ENCODE assay signal across 8 cellular contexts in the genomic region with DNA sequence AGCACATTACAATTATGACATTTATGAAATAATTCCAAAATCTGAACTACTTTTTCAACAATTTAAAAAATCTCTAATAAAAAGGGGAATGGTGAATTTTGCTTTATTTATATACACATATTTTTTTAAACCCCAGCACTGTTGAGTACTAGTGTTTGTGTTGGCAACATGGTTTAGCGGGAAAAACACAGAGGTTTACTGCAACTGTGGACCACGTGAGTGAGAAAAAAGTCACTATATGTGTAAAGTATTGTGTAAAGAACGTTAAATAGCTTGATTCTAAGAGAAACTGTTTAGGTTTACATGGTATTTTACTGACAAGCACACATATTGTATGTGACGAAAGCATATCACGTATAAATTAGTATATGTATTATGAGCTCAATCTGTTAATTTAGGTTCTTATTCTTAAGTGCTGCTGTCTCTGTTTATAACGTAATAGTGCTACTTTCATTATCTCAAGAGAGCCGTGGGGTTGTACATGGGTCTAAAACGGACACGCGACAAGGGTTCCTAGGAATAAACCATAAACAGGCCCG. TPM values are rescaled to one million over a fixed set of nuclear protein-coding genes. Genes with fewer than 3 reads are reported as not detected.
DNase-seq lines count a peak whose midpoint lies in the region; ATAC-seq and TF ChIP-seq lines count a peak whose summit lies in the region.

No MANE protein-coding gene starts in this region.

- H3K27ac ChIP-seq in C4-2B (peak overlapping the region; percentile 97), HUES64 (ENCODE audit: low read depth, low read length) (peak overlapping the region; percentile 96), lung (ENCODE audit: low read depth in 1 of 2, low read length in 1 of 2) (peak overlapping the region in 1 of 2 donors; percentile 45), vagina (peak overlapping the region; percentile 94)

- peak overlapping the region; percentile 95 for H3K9ac ChIP-seq in HUES64 (ENCODE audit: low read depth, low read length)

- H3K36me3 ChIP-seq in HUES64 (ENCODE audit: insufficient read depth, low read length) (peaks cover 24% of the 10 kb centered on the region), lung (ENCODE audit: control insufficient read depth in 2 of 2, insufficient read depth in 2 of 2, low read length in 2 of 2) (no peaks in the 10 kb centered on the region), vagina (no peaks in the 10 kb centered on the region)

- H3K9me3 ChIP-seq in HUES64 (ENCODE audit: insufficient read depth, low read depth, low read length), result no peaks in the 10 kb centered on the region
- no peaks in the 10 kb centered on the region for H3K9me3 ChIP-seq in lung (ENCODE audit: control insufficient read depth in 2 of 2, insufficient read depth in 1 of 2, low read length in 1 of 2)
- H3K9me3 ChIP-seq in vagina, result no peaks in the 10 kb centered on the region

- TF ChIP-seq POLR2A in vagina (IDR thresholded peaks at IDR 0.05), result no peak

- WGBS in HUES64, result 7% methylated on average over 9 of the region's 11 CpGs
- 3% methylated on average over 11 of the region's 11 CpGs for WGBS in lung, 2 donors

- intact Hi-C loops in vagina (cut with DNase I), result no loop called here

- peak overlapping the region; percentile 71 for H3K4me3 ChIP-seq in HUES64 (ENCODE audit: low read length)
- H3K4me3 ChIP-seq in lung, result peak overlapping the region; percentile 87
- peak overlapping the region; percentile 83 to 89 for H3K4me3 ChIP-seq in vagina

- no peaks in the 10 kb centered on the region for H3K27me3 ChIP-seq in HUES64 (ENCODE audit: insufficient read depth, low read length)
- no peaks in the 10 kb centered on the region for H3K27me3 ChIP-seq in lung (ENCODE audit: control insufficient read depth, insufficient read depth)
- H3K27me3 ChIP-seq in vagina, result no peaks in the 10 kb centered on the region

- DNase-seq in astrocyte of the hippocampus (ENCODE audit: low read depth, low spot score) (peak; percentile 23), lung (ENCODE audit: low spot score) (no peak), vagina (ENCODE audit: extremely low spot score in 2 of 2) (no peak), SHP77 (lab: John Stamatoyannopoulos, UW) (no peak)

- TF ChIP-seq CTCF in C4-2B (conservative IDR thresholded peaks at IDR 0.05), result no peak
- no peak for TF ChIP-seq CTCF in lung (IDR thresholded peaks at IDR 0.05; ENCODE audit: control extremely low read depth, extremely low read depth)
- TF ChIP-seq CTCF in vagina (IDR thresholded peaks at IDR 0.05), result no peak

- H3K4me1 ChIP-seq in HUES64 (ENCODE audit: insufficient read depth, low read length) (peaks cover 5% of the 10 kb centered on the region), lung (ENCODE audit: control insufficient read depth in 2 of 2, insufficient read depth in 2 of 2, low read length in 2 of 2) (peaks cover 0 to 7% of the 10 kb centered on the region in 2 donors), vagina (peaks cover 21% of the 10 kb centered on the region)

- ATAC-seq in lung (ENCODE audit: insufficient read depth, low FRiP score) (no peak), GM19455 (IDR thresholded peaks at IDR 0.05; ENCODE audit: unreplicated experiment) (no peak), HG03565 (IDR thresholded peaks at IDR 0.05; ENCODE audit: unreplicated experiment) (no peak)

RNA-seq across cellular contexts. Expression of a gene that starts 0.6 kb away (rescaled TPM):
- 44.3 TPM for polyA plus RNA-seq in HUES64 (2013, experiment 1 of 2)
- 47.7 TPM for polyA plus RNA-seq in HUES64 (2013, experiment 2 of 2)
- total RNA-seq in lung (1 to 10 TPM; 1.8 to 3.2 TPM), vagina (5.4 TPM)
- 1 to 10 TPM in 1 of 2 donors, under 1 TPM in 1; 0.50 to 1.9 TPM for polyA plus RNA-seq in lung

RNA-seq across cellular contexts. Expression of a gene that starts 0.7 kb away (rescaled TPM):
- 28.4 TPM for polyA plus RNA-seq in HUES64 (2013, experiment 1 of 2)
- polyA plus RNA-seq in HUES64 (2013, experiment 2 of 2), result 25.7 TPM
- 10 to 100 TPM; 14.8 to 20.5 TPM for total RNA-seq in lung
- 10 to 100 TPM; 20.5 to 39.5 TPM for polyA plus RNA-seq in lung
- total RNA-seq in vagina, result 31.9 TPM

RNA-seq across cellular contexts. Expression of a gene that starts 35.8 kb away (rescaled TPM):
- 189 TPM for polyA plus RNA-seq in HUES64 (2013, experiment 1 of 2)
- 202 TPM for polyA plus RNA-seq in HUES64 (2013, experiment 2 of 2)
- 100 to 1,000 TPM in 1 of 2 donors, 10 to 100 TPM in 1; 74.4 to 175 TPM for total RNA-seq in lung
- 100 to 1,000 TPM in 1 of 2 donors, 10 to 100 TPM in 1; 46.5 to 156 TPM for polyA plus RNA-seq in lung
- total RNA-seq in vagina, result 33.9 TPM
